7 cellular contexts compared by ENCODE assay signal in the genomic region with DNA sequence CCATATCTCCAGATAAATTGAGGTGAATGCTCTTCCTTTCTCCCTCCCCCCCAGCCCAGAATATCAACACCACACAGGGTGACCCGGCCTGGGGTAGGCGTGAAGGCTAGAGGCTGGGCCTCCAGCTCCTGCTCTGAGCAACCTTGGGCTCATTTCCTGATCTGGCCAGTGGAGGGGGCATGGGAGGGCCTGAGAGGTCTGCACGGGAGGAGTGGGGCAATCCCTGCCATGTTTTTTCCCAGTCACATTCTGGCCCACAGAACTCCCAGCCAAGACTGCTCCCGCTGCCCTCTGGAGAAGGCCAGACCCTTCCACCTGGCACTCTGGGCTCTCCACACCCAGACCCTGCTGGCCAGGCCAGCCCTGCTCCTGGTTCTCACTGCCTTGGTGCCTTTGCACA. TPM values are rescaled to one million over a fixed set of nuclear protein-coding genes. Genes with fewer than 3 reads are reported as not detected.
DNase-seq lines count a peak whose midpoint lies in the region; ATAC-seq and TF ChIP-seq lines count a peak whose summit lies in the region.
"Had no signal": no experiment of that assay in that cellular context is flagged by ENCODE, and none has a peak within 500 bp of the region (broad histone marks: within the 10 kb centered on the region; RNA-seq: fewer than 3 reads in every experiment).

No MANE protein-coding gene starts in this region.

- no peak overlapping the region for H3K27ac ChIP-seq in naive thymus-derived CD4-positive, alpha-beta T cell (ENCODE audit: low read depth, low read length)

- in situ Hi-C loops in SK-MEL-5 (cut with HindIII; ENCODE audit: low pct_unique_long_range_greater_than_20kb, low sequenced_read_pairs): no loop called here

- TF ChIP-seq POLR2A in GM18505 (IDR thresholded peaks at IDR 0.05; ENCODE audit: borderline replicate concordance, extremely low read depth, insufficient read depth, insufficient read length): no peak

- H3K36me3 Mint-ChIP-seq in naive thymus-derived CD4-positive, alpha-beta T cell: no peaks in the 10 kb centered on the region

- H3K9me3 ChIP-seq in naive thymus-derived CD4-positive, alpha-beta T cell (ENCODE audit: control insufficient read depth in 2 of 3, low read length in 3 of 3): no peaks in the 10 kb centered on the region

- intact Hi-C loops in naive thymus-derived CD4-positive, alpha-beta T cell (cut with micrococcal nuclease): loop anchor here in 1 of 2 donors (2.0 kb wide), 1 partner anchor 157 kb away; no protein-coding TSS in a partner anchor

- CTCF ChIA-PET in naive thymus-derived CD4-positive, alpha-beta T cell (lab: Charles Lee): interaction anchor here (0.6 kb wide), 1 partner anchor 22 kb away, joined by 4 read pairs; no protein-coding TSS in a partner anchor

- no peaks in the 10 kb centered on the region for H3K27me3 Mint-ChIP-seq in naive thymus-derived CD4-positive, alpha-beta T cell

- peak; percentile 28 for ATAC-seq in naive thymus-derived CD4-positive, alpha-beta T cell
- ATAC-seq in GM18505 (IDR thresholded peaks at IDR 0.05; ENCODE audit: unreplicated experiment): no peak

- no peaks in the 10 kb centered on the region for H3K27me3 ChIP-seq in naive thymus-derived CD4-positive, alpha-beta T cell (ENCODE audit: control insufficient read depth in 2 of 2, insufficient read depth in 2 of 2, low read length in 2 of 2)

- POLR2A ChIA-PET in naive thymus-derived CD4-positive, alpha-beta T cell (lab: Charles Lee): no interaction called here

- DNase-seq in DMS 273 (lab: John Stamatoyannopoulos, UW; ENCODE audit: unreplicated experiment) (peak; percentile 66), DMS 273 treated with DMSO at 0.1 percent for 48 hours (lab: John Stamatoyannopoulos, UW) (no peak), SK-MEL-5 (ENCODE audit: low read depth, low spot score) (peak; percentile 61), GM19240 (ENCODE audit: insufficient read length, low spot score) (no peak)
- DNase-seq in naive thymus-derived CD4-positive, alpha-beta T cell: no peak

- H3K36me3 ChIP-seq in naive thymus-derived CD4-positive, alpha-beta T cell (ENCODE audit: control insufficient read depth in 2 of 3, insufficient read depth in 3 of 3, low read length in 3 of 3): no peaks in the 10 kb centered on the region

- peak overlapping the region in 1 of 9 donors; percentile 0 for H3K27ac Mint-ChIP-seq in naive thymus-derived CD4-positive, alpha-beta T cell

- no peak overlapping the region for H3K4me3 Mint-ChIP-seq in naive thymus-derived CD4-positive, alpha-beta T cell

- peaks cover 5 to 11% (median 10%) of the 10 kb centered on the region in 7 donors for H3K4me1 Mint-ChIP-seq in naive thymus-derived CD4-positive, alpha-beta T cell

- H3K4me1 ChIP-seq in naive thymus-derived CD4-positive, alpha-beta T cell (ENCODE audit: control insufficient read depth in 2 of 2, insufficient read depth in 2 of 2, low read length in 2 of 2): no peaks in the 10 kb centered on the region

- no peak overlapping the region for H3K4me3 ChIP-seq in naive thymus-derived CD4-positive, alpha-beta T cell (ENCODE audit: low read length)

- no peaks in the 10 kb centered on the region for H3K9me3 Mint-ChIP-seq in naive thymus-derived CD4-positive, alpha-beta T cell

RNA-seq across cellular contexts. Expression of gene CLDN19, which starts 3.9 kb away (rescaled TPM):
- total RNA-seq in SK-MEL-5 (2014; rRNA removed; shearing (Covaris generic)): not detected in 2 replicates
- not detected in 2 replicates for polyA plus RNA-seq in SK-MEL-5 (2015; cell fraction: cytosol; rRNA removed)
- polyA plus RNA-seq in SK-MEL-5 (2015; cell fraction: nucleus; rRNA removed): not detected in 2 replicates
- not detected for total RNA-seq in naive thymus-derived CD4-positive, alpha-beta T cell
- polyA plus RNA-seq in naive thymus-derived CD4-positive, alpha-beta T cell: not detected

RNA-seq across cellular contexts. Expression of gene P3H1, which starts 30.7 kb away (rescaled TPM):
- 29.8 and 33.7 TPM in 2 replicates for total RNA-seq in SK-MEL-5 (2014; rRNA removed; shearing (Covaris generic))
- polyA plus RNA-seq in SK-MEL-5 (2015; cell fraction: cytosol; rRNA removed): 77.4 and 84.1 TPM in 2 replicates
- 188 and 211 TPM in 2 replicates for polyA plus RNA-seq in SK-MEL-5 (2015; cell fraction: nucleus; rRNA removed)
- 10 to 100 TPM; 32.5 to 61.8 (median 47.3) TPM for total RNA-seq in naive thymus-derived CD4-positive, alpha-beta T cell
- 10 to 100 TPM in 1 of 2 donors, 1 to 10 TPM in 1; 7.7 to 11.8 TPM for polyA plus RNA-seq in naive thymus-derived CD4-positive, alpha-beta T cell

RNA-seq across cellular contexts. Expression of gene C1orf50, which starts 30.9 kb away (rescaled TPM):
- 1.8 and 2.5 TPM in 2 replicates for total RNA-seq in SK-MEL-5 (2014; rRNA removed; shearing (Covaris generic))
- 3.2 and 3.3 TPM in 2 replicates for polyA plus RNA-seq in SK-MEL-5 (2015; cell fraction: cytosol; rRNA removed)
- polyA plus RNA-seq in SK-MEL-5 (2015; cell fraction: nucleus; rRNA removed): 2.1 and 3.8 TPM in 2 replicates
- total RNA-seq in naive thymus-derived CD4-positive, alpha-beta T cell: 10 to 100 TPM in 4 of 5 experiments, 1 to 10 TPM in 1; 7.0 to 20.8 (median 18.1) TPM
- polyA plus RNA-seq in naive thymus-derived CD4-positive, alpha-beta T cell: 1 to 10 TPM; 3.4 to 3.5 TPM

RNA-seq across cellular contexts. Expression of gene TMEM269, which starts 48.6 kb away (rescaled TPM):
- not detected in 2 replicates for total RNA-seq in SK-MEL-5 (2014; rRNA removed; shearing (Covaris generic))
- polyA plus RNA-seq in SK-MEL-5 (2015; cell fraction: cytosol; rRNA removed): not detected in 2 replicates
- polyA plus RNA-seq in SK-MEL-5 (2015; cell fraction: nucleus; rRNA removed): 0.31 TPM in 1 of 2 replicates, not detected in the other
- total RNA-seq in naive thymus-derived CD4-positive, alpha-beta T cell: 1 to 10 TPM in 1 of 5 experiments, under 1 TPM in 4; 0.19 to 2.0 (median 0.35) TPM
- polyA plus RNA-seq in naive thymus-derived CD4-positive, alpha-beta T cell: not detected
- total RNA-seq: urinary bladder had no signal

RNA-seq across cellular contexts. Expression of gene YBX1, which starts 53.9 kb away (rescaled TPM):
- 975 and 1,067 TPM in 2 replicates for total RNA-seq in SK-MEL-5 (2014; rRNA removed; shearing (Covaris generic))
- 520 and 529 TPM in 2 replicates for polyA plus RNA-seq in SK-MEL-5 (2015; cell fraction: cytosol; rRNA removed)
- 108 and 138 TPM in 2 replicates for polyA plus RNA-seq in SK-MEL-5 (2015; cell fraction: nucleus; rRNA removed)
- total RNA-seq in naive thymus-derived CD4-positive, alpha-beta T cell: 100 to 1,000 TPM; 277 to 471 (median 287) TPM
- polyA plus RNA-seq in naive thymus-derived CD4-positive, alpha-beta T cell: 10 to 100 TPM; 66.6 to 71.2 TPM

Comparison
In these comparisons a context has a peak if more than half of its experiments do, and no peak if none do; other contexts are left out.
1. DNase-seq: peak in DMS 273 (single experiment) and SK-MEL-5 (single experiment); none in DMS 273 treated with DMSO at 0.1 percent for 48 hours (single experiment), naive thymus-derived CD4-positive, alpha-beta T cell (0 of 9) and GM19240 (single experiment).